1 cellular context compared by ENCODE assay signal in the genomic region with DNA sequence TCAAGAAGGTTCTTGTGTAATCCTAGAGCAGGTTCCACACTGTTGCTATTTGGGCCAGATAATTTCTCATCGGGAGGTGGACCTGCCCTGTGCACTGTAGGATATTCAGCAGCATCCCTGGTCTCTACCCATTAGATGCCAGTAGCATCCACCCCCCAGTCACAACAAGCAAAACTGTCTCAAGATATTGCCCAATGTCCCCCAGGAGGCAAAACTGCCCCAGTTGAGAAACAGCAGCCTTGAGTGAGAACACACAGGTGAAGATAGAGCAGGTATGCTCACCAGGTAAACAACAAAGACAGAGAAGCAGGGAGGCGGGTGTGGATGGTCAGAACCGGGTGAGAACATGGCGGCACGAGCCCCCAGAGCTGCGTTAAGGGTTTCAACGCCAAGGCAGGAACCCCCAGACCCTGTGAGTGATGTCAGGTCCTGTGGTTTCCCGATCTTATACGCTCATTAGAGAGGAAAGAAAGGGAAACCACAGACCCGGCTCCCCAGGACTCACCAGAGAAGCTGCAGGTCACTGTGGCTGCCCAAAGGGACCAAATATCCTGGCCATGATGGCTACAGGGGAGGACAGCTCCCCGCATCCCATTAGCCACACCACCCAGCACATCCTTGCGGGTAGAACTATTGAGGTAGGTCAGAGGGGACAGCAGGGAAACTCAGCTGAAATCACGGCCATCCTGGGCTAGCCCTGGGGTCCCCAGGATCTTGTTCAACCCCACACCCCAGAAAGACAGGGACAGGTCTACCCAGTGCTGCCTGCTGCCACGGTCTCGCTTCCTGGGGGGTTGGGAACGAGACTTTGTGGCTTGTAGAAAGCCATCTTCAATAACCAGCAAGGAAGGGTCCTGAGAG.
TF ChIP-seq lines count a peak whose summit lies in the region.

No MANE protein-coding gene starts in this region.

TF ChIP-seq in liver, 16 proteins besides CTCF, POLR2A, EP300 and RAD21 (continued from another document):
- no peak for TF ChIP-seq GABPA (IDR thresholded peaks at IDR 0.05 in 1 of 2, conservative IDR thresholded peaks at IDR 0.05 in 1 of 2)
- TF ChIP-seq ZBTB33 (IDR thresholded peaks at IDR 0.05): no peak
